23 cellular contexts compared by ENCODE assay signal in the genomic region with DNA sequence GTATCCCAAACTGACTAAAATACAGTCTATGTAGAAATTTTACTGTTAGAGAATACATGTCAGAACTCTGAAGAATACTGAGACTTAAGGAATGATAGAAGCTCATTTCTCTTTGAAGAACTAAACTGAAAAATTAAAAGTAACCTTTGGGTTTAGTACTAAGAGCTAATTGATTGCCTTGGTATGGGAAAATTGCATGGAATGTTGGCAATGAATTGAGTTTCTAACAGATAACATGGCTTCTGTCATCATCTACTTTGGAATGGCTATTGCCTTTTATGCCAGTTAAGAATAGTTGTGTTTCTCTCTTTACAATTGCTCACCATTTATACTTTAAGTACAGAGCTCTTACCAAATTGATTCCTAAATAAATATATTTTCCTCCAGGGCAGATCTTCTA.
"Had no signal": no experiment of that assay in that cellular context is flagged by ENCODE, and none has a peak within 500 bp of the region (broad histone marks: within the 10 kb centered on the region; RNA-seq: fewer than 3 reads in every experiment).

No MANE protein-coding gene starts in this region.

- H3K27me3 ChIP-seq: esophagus muscularis mucosa, heart left ventricle, neural progenitor cell, pancreas, right lobe of liver, spleen, tibial artery, upper lobe of right lung, vagina had no signal

- H3K4me3 ChIP-seq: esophagus muscularis mucosa, heart left ventricle, neural progenitor cell, pancreas, right lobe of liver, spleen, tibial artery, upper lobe of right lung, vagina had no signal

- H3K36me3 ChIP-seq: esophagus muscularis mucosa, heart left ventricle, neural progenitor cell, pancreas, right lobe of liver, spleen, tibial artery, upper lobe of right lung, vagina had no signal

- H3K27me3 Mint-ChIP-seq: natural killer cell treated with Interleukin-12 subunit alpha and Interleukin-12 subunit beta and Interleukin-15 and Interleukin-18, amount 100 ng/mL, for 72 hours; progenitor cell of endocrine pancreas; stimulated activated memory B cell treated with anti-CD40 and anti-IgM and Interleukin-4, amounts not matched to agents 10 μg/mL and 1 μg/mL and 100 μg/mL, for 72 hours; stimulated activated naive CD8-positive, alpha-beta T cell treated with anti-CD3 and anti-CD28 coated beads, Interleukin-15, Interleukin-2, amounts not matched to agents 100 ng/mL and 50 ng/mL, for 24 hours had no signal

- H3K4me3 Mint-ChIP-seq: natural killer cell treated with Interleukin-12 subunit alpha and Interleukin-12 subunit beta and Interleukin-15 and Interleukin-18, amount 100 ng/mL, for 72 hours; neural progenitor cell; stimulated activated memory B cell treated with anti-CD40 and anti-IgM and Interleukin-4, amounts not matched to agents 10 μg/mL and 1 μg/mL and 100 μg/mL, for 72 hours; stimulated activated naive CD8-positive, alpha-beta T cell treated with anti-CD3 and anti-CD28 coated beads, Interleukin-15, Interleukin-2, amounts not matched to agents 100 ng/mL and 50 ng/mL, for 24 hours had no signal

- H3K4me1 ChIP-seq: esophagus muscularis mucosa, heart left ventricle, neural progenitor cell, pancreas, right lobe of liver, spleen, tibial artery, upper lobe of right lung, vagina had no signal

- H3K9me3 ChIP-seq: esophagus muscularis mucosa, heart left ventricle, pancreas, right lobe of liver, spleen, tibial artery, upper lobe of right lung, vagina had no signal

- H3K4me1 Mint-ChIP-seq: neural progenitor cell; stimulated activated memory B cell treated with anti-CD40 and anti-IgM and Interleukin-4, amounts not matched to agents 10 μg/mL and 1 μg/mL and 100 μg/mL, for 72 hours had no signal

- H3K36me3 Mint-ChIP-seq: neural progenitor cell; stimulated activated memory B cell treated with anti-CD40 and anti-IgM and Interleukin-4, amounts not matched to agents 10 μg/mL and 1 μg/mL and 100 μg/mL, for 72 hours had no signal

- DNase-seq: effector memory CD4-positive, alpha-beta T cell; heart left ventricle; hypothalamus; islet precursor cell; midbrain; nucleus accumbens; pancreas; right lobe of liver; spleen; stimulated activated CD4-positive, alpha-beta T cell treated with anti-CD3 and anti-CD28 coated beads, Interleukin-15, amount 100 ng/mL, for 24 hours; stimulated activated CD4-positive, alpha-beta T cell treated with anti-CD3 and anti-CD28 coated beads, Interleukin-1b, Interleukin-23, amount 100 ng/mL, for 48 hours; stimulated activated CD4-positive, alpha-beta T cell treated with anti-CD3 and anti-CD28 coated beads, Interleukin-4, amount 100 ng/mL, for 24 hours; tibial artery; upper lobe of right lung had no signal

- H3K9me3 Mint-ChIP-seq: neural progenitor cell; stimulated activated memory B cell treated with anti-CD40 and anti-IgM and Interleukin-4, amounts not matched to agents 10 μg/mL and 1 μg/mL and 100 μg/mL, for 72 hours had no signal

- H3K27ac Mint-ChIP-seq: natural killer cell treated with Interleukin-12 subunit alpha and Interleukin-12 subunit beta and Interleukin-15 and Interleukin-18, amount 100 ng/mL, for 72 hours; neural progenitor cell; progenitor cell of endocrine pancreas; stimulated activated memory B cell treated with anti-CD40 and anti-IgM and Interleukin-4, amounts not matched to agents 10 μg/mL and 1 μg/mL and 100 μg/mL, for 72 hours; stimulated activated naive CD8-positive, alpha-beta T cell treated with anti-CD3 and anti-CD28 coated beads, Interleukin-15, Interleukin-2, amounts not matched to agents 100 ng/mL and 50 ng/mL, for 24 hours had no signal

- H3K27ac ChIP-seq: epithelial cell of prostate, esophagus muscularis mucosa, heart left ventricle, neural progenitor cell, pancreas, right lobe of liver, spleen, tibial artery, upper lobe of right lung, vagina had no signal

- ATAC-seq: heart left ventricle; left lobe of liver; natural killer cell treated with Interleukin-12 subunit alpha and Interleukin-12 subunit beta and Interleukin-15 and Interleukin-18, amount 100 ng/mL, for 72 hours; pancreas; right lobe of liver; stimulated activated memory B cell treated with anti-CD40 and anti-IgM and Interleukin-4, amounts not matched to agents 10 μg/mL and 1 μg/mL and 100 μg/mL, for 72 hours; upper lobe of right lung had no signal
